In the genomic region with DNA sequence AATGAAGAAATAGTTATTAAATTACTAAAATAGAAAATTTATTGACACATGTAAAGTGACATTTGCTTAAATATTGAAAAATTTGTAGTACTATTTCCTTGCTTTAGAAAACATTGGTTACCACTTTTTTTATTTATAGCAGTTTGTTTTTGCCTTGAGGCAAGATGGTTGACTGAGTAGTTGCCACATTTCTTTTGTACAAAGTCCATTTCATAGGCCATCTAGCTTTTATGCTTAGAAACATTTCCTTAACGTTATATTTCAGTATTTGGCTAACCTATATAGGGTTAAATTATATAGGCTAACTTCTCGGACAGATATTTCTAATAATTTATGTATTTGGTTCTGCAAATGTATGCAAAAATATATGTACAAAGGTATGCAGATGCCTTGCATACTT, we compare ENCODE assay signal across 1 cellular context.
TF ChIP-seq lines count a peak whose summit lies in the region.

No MANE protein-coding gene starts in this region.

TF ChIP-seq in HepG2, 621 proteins besides CTCF, POLR2A, EP300 and RAD21 (continued from another document):
- TF ChIP-seq NCOR1 (IDR thresholded peaks at IDR 0.05; ENCODE audit: borderline replicate concordance, low read length) (0 out of 2 replicates have a peak, but pooled peaks have one; percentile 18), ZNF292 (CRISPR knock-in tag; IDR thresholded peaks at IDR 0.05; ENCODE audit: borderline replicate concordance, low read depth) (no peak), ZNF530 (CRISPR knock-in tag; IDR thresholded peaks at IDR 0.05; ENCODE audit: low read depth) (no peak)
